ENCODE assay signal across 1 cellular context in the genomic region with DNA sequence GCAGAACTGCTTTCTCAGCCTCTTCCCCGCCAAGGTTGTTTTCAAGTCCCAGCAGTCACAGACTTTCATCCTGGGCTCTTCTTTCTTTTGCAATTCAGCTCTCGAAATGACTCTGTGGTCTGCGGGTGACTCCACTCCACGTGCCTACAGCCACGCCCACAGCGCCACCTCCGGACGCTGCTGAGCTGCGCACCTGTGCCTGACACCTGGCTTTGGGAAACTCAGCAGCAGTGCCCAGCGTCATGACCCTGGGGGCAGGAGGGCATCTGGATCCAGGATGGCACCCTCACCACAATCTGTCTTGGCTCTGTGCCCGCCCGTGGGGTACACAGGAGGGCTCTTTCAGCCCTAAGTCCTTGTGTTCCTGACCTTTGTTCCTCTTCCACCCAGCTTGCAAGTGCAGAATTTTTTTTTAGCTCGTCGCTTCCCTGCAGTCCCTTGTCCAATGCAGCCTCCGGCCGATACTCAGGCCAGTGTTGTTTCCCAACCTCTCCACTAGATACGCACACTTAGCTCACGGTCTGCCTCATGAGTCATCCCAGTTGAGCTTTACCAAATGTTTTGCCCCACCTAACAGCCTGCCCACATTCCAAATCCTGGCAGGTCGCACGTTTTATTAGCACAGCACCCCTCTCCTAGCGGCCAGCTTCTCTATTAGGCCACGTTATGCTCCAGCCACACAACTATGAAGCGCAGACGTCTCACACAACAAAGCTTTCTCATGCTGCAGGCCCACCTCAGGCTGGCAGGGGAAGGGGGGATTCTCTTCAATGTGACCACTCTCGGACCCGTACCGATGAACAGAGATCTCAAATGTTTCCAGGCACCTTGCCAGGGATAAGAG.
TF ChIP-seq lines count a peak whose summit lies in the region.

No MANE protein-coding gene starts in this region.

TF ChIP-seq in GM23338, 12 proteins besides CTCF, POLR2A, EP300 and RAD21:
- TF ChIP-seq, protein P1, sequence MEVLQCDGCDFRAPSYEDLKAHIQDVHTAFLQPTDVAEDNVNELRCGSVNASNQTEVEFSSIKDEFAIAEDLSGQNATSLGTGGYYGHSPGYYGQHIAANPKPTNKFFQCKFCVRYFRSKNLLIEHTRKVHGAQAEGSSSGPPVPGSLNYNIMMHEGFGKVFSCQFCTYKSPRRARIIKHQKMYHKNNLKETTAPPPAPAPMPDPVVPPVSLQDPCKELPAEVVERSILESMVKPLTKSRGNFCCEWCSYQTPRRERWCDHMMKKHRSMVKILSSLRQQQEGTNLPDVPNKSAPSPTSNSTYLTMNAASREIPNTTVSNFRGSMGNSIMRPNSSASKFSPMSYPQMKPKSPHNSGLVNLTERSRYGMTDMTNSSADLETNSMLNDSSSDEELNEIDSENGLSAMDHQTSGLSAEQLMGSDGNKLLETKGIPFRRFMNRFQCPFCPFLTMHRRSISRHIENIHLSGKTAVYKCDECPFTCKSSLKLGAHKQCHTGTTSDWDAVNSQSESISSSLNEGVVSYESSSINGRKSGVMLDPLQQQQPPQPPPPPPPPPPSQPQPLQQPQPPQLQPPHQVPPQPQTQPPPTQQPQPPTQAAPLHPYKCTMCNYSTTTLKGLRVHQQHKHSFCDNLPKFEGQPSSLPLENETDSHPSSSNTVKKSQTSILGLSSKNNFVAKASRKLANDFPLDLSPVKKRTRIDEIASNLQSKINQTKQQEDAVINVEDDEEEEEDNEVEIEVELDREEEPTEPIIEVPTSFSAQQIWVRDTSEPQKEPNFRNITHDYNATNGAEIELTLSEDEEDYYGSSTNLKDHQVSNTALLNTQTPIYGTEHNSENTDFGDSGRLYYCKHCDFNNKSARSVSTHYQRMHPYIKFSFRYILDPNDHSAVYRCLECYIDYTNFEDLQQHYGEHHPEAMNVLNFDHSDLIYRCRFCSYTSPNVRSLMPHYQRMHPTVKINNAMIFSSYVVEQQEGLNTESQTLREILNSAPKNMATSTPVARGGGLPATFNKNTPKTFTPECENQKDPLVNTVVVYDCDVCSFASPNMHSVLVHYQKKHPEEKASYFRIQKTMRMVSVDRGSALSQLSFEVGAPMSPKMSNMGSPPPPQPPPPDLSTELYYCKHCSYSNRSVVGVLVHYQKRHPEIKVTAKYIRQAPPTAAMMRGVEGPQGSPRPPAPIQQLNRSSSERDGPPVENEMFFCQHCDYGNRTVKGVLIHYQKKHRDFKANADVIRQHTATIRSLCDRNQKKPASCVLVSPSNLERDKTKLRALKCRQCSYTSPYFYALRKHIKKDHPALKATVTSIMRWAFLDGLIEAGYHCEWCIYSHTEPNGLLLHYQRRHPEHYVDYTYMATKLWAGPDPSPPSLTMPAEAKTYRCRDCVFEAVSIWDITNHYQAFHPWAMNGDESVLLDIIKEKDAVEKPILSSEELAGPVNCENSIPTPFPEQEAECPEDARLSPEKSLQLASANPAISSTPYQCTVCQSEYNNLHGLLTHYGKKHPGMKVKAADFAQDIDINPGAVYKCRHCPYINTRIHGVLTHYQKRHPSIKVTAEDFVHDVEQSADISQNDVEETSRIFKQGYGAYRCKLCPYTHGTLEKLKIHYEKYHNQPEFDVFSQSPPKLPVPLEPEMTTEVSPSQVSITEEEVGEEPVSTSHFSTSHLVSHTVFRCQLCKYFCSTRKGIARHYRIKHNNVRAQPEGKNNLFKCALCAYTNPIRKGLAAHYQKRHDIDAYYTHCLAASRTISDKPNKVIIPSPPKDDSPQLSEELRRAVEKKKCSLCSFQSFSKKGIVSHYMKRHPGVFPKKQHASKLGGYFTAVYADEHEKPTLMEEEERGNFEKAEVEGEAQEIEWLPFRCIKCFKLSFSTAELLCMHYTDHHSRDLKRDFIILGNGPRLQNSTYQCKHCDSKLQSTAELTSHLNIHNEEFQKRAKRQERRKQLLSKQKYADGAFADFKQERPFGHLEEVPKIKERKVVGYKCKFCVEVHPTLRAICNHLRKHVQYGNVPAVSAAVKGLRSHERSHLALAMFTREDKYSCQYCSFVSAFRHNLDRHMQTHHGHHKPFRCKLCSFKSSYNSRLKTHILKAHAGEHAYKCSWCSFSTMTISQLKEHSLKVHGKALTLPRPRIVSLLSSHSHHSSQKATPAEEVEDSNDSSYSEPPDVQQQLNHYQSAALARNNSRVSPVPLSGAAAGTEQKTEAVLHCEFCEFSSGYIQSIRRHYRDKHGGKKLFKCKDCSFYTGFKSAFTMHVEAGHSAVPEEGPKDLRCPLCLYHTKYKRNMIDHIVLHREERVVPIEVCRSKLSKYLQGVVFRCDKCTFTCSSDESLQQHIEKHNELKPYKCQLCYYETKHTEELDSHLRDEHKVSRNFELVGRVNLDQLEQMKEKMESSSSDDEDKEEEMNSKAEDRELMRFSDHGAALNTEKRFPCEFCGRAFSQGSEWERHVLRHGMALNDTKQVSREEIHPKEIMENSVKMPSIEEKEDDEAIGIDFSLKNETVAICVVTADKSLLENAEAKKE (CRISPR knock-in tag; IDR thresholded peaks at IDR 0.05) = no peak
- TF ChIP-seq POLR2AphosphoS5 (IDR thresholded peaks at IDR 0.05; ENCODE audit: low read depth) (no peak), CREB1 (CRISPR knock-in tag; IDR thresholded peaks at IDR 0.05; ENCODE audit: low read depth) (no peak; the same call in 1 of the 2 replicates), JUNB (IDR thresholded peaks at IDR 0.05; ENCODE audit: unreplicated experiment) (no peak), STAT1 (IDR thresholded peaks at IDR 0.05; ENCODE audit: unreplicated experiment) (no peak), ZNF114 (CRISPR knock-in tag; IDR thresholded peaks at IDR 0.05) (no peak), EZH2phosphoT487 (IDR thresholded peaks at IDR 0.05; ENCODE audit: unreplicated experiment) (no peak), NANOG (IDR thresholded peaks at IDR 0.05; ENCODE audit: borderline replicate concordance) (no peak), EZH2 (IDR thresholded peaks at IDR 0.05; ENCODE audit: low read depth, unreplicated experiment) (no peak)
- TF ChIP-seq, protein P2, sequence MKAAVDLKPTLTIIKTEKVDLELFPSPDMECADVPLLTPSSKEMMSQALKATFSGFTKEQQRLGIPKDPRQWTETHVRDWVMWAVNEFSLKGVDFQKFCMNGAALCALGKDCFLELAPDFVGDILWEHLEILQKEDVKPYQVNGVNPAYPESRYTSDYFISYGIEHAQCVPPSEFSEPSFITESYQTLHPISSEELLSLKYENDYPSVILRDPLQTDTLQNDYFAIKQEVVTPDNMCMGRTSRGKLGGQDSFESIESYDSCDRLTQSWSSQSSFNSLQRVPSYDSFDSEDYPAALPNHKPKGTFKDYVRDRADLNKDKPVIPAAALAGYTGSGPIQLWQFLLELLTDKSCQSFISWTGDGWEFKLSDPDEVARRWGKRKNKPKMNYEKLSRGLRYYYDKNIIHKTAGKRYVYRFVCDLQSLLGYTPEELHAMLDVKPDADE (IDR thresholded peaks at IDR 0.05) = no peak
- TF ChIP-seq, protein P3, sequence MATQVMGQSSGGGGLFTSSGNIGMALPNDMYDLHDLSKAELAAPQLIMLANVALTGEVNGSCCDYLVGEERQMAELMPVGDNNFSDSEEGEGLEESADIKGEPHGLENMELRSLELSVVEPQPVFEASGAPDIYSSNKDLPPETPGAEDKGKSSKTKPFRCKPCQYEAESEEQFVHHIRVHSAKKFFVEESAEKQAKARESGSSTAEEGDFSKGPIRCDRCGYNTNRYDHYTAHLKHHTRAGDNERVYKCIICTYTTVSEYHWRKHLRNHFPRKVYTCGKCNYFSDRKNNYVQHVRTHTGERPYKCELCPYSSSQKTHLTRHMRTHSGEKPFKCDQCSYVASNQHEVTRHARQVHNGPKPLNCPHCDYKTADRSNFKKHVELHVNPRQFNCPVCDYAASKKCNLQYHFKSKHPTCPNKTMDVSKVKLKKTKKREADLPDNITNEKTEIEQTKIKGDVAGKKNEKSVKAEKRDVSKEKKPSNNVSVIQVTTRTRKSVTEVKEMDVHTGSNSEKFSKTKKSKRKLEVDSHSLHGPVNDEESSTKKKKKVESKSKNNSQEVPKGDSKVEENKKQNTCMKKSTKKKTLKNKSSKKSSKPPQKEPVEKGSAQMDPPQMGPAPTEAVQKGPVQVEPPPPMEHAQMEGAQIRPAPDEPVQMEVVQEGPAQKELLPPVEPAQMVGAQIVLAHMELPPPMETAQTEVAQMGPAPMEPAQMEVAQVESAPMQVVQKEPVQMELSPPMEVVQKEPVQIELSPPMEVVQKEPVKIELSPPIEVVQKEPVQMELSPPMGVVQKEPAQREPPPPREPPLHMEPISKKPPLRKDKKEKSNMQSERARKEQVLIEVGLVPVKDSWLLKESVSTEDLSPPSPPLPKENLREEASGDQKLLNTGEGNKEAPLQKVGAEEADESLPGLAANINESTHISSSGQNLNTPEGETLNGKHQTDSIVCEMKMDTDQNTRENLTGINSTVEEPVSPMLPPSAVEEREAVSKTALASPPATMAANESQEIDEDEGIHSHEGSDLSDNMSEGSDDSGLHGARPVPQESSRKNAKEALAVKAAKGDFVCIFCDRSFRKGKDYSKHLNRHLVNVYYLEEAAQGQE (IDR thresholded peaks at IDR 0.05; ENCODE audit: unreplicated experiment) = no peak
